ENCODE assay signal across 19 cellular contexts in the genomic region with DNA sequence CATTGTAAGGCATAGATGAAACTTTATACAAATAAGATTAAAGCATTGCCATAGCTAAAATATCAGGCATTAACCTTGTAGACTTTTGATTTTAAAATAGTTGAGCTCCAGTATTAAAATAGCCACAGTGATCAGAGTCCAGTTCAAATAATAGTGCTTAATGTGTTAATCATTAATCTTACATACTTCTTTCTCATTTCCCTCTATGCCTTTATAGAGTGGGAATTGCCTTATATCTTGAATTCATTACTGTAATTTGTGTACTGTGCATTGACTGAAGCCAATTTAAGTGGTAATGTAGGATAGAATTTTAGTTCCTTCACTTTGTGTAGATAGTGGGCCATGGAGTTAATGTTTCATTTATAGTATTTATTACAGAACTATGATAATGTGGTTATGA.
"Had no signal": no experiment of that assay in that cellular context is flagged by ENCODE, and none has a peak within 500 bp of the region (broad histone marks: within the 10 kb centered on the region; RNA-seq: fewer than 3 reads in every experiment).

No MANE protein-coding gene starts in this region.

- H3K9me3 ChIP-seq: esophagus muscularis mucosa, gastrocnemius medialis, lower lobe of right lung, ovary, upper lobe of left lung had no signal

- H3K4me1 ChIP-seq: esophagus muscularis mucosa, gastrocnemius medialis, lower lobe of right lung, spleen, tibial artery, upper lobe of left lung, uterus had no signal

- FAIRE-seq: endometrium, keratinocyte had no signal

- H3K36me3 ChIP-seq: esophagus muscularis mucosa, gastrocnemius medialis, lower lobe of right lung, ovary, spleen, tibial artery, upper lobe of left lung, uterus had no signal

- ATAC-seq: gastrocnemius medialis; left colon; lower lobe of right lung; natural killer cell; stimulated activated memory B cell treated with anti-CD40 and anti-IgM and Interleukin-4, amounts not matched to agents 10 μg/mL and 1 μg/mL and 100 μg/mL, for 72 hours had no signal

- DNase-seq: effector memory CD4-positive, alpha-beta T cell; gastrocnemius medialis; glutamatergic neuron; left colon; lower lobe of right lung; natural killer cell; nucleus accumbens; ovary; spleen; stimulated activated CD4-positive, alpha-beta T cell treated with anti-CD3 and anti-CD28 coated beads, Interleukin-15, amount 100 ng/mL, for 24 hours; stimulated activated CD4-positive, alpha-beta T cell treated with anti-CD3 and anti-CD28 coated beads, Interleukin-1b, Interleukin-23, amount 100 ng/mL, for 48 hours; stimulated activated CD4-positive, alpha-beta T cell treated with anti-CD3 and anti-CD28 coated beads, Interleukin-4, amount 100 ng/mL, for 24 hours; tibial artery; upper lobe of left lung; uterus had no signal

- H3K27me3 ChIP-seq: esophagus muscularis mucosa, gastrocnemius medialis, ovary, spleen, tibial artery, upper lobe of left lung, uterus had no signal

- H3K4me3 ChIP-seq: esophagus muscularis mucosa, gastrocnemius medialis, lower lobe of right lung, ovary, spleen, tibial artery, upper lobe of left lung, uterus had no signal

- H3K27ac ChIP-seq: esophagus muscularis mucosa, gastrocnemius medialis, lower lobe of right lung, ovary, spleen, tibial artery, upper lobe of left lung, uterus had no signal
